In the genomic region with DNA sequence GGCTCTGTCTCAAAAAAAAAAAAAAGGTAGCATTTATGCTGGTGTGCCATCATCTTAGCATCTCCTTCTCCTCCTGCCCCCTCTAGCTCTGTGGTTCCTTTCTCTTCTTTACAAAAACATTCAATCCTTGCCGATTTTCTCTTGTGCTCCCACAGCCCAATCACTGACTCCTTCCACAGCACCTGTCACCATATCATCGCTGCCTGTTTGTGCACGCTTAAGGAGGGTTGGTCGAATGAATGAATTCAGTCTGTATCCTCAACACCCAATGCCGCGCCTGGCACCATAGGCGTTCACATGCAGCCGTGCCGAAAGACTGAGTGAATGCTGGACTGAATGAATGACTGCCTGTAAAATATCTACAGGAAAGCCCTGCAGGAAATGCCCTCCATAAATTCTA, we compare ENCODE assay signal across 8 cellular contexts.
A peak's percentile ranks its signal among the peaks of the same experiment; 100 is the strongest.
DNase-seq lines count a peak whose midpoint lies in the region; ATAC-seq, FAIRE-seq and TF ChIP-seq lines count a peak whose summit lies in the region.

No MANE protein-coding gene starts in this region.

- ATAC-seq in activated naive CD8-positive, alpha-beta T cell treated with anti-CD3 and anti-CD28 coated beads, Interleukin-2, amount 50 U/mL, for 24 hours, result no peak
- no peak for ATAC-seq in stimulated activated naive CD8-positive, alpha-beta T cell treated with anti-CD3 and anti-CD28 coated beads, Interleukin-15, Interleukin-2, amounts not matched to agents 100 U/mL and 50 U/mL, for 24 hours
- no peak for ATAC-seq in GM18511 (IDR thresholded peaks at IDR 0.05; ENCODE audit: unreplicated experiment)
- no peak for ATAC-seq in GM18520 (IDR thresholded peaks at IDR 0.05; ENCODE audit: unreplicated experiment)

- POLR2A ChIA-PET in RWPE1 (lab: Yijun Ruan, JAX; ENCODE audit: low non-redundant PET), result no interaction called here

- CTCF ChIA-PET in RWPE1 (lab: Yijun Ruan, JAX), result no interaction called here

- FAIRE-seq in GM19239 (lab: Jason Lieb, UNC), result no peak

- peak overlapping the region; percentile 79; the same call in 1 of the 2 replicates for H3K27ac ChIP-seq in RWPE1

- peak overlapping the region; percentile 100 for H3K27ac Mint-ChIP-seq in activated T-cell treated with anti-CD3 and anti-CD28 coated beads, Interleukin-2, amount 50 U/mL, for 24 hours
- H3K27ac Mint-ChIP-seq in activated naive CD8-positive, alpha-beta T cell treated with anti-CD3 and anti-CD28 coated beads, Interleukin-2, amount 50 U/mL, for 24 hours, result peak overlapping the region; percentile 100

- peak; percentile 61 for DNase-seq in activated T-cell treated with anti-CD3 and anti-CD28 coated beads, Interleukin-2, amount 50 U/mL, for 24 hours
- no peak for DNase-seq in activated T-cell treated with anti-CD3 and anti-CD28 coated beads for 4 hours
- no peak for DNase-seq in RWPE1 (ENCODE audit: low spot score)
- DNase-seq in activated naive CD8-positive, alpha-beta T cell treated with anti-CD3 and anti-CD28 coated beads, Interleukin-2, amount 50 U/mL, for 24 hours, result peak; percentile 44
- peak; percentile 50 for DNase-seq in stimulated activated naive CD8-positive, alpha-beta T cell treated with anti-CD3 and anti-CD28 coated beads, Interleukin-15, Interleukin-2, amounts not matched to agents 100 U/mL and 50 U/mL, for 24 hours
- DNase-seq in GM19239 (ENCODE audit: insufficient read length, low spot score), result no peak

- TF ChIP-seq CTCF in RWPE1 (conservative IDR thresholded peaks at IDR 0.05; ENCODE audit: low read depth), result no peak

- H3K4me1 Mint-ChIP-seq in activated T-cell treated with anti-CD3 and anti-CD28 coated beads, Interleukin-2, amount 50 U/mL, for 24 hours (ENCODE audit: low read depth), result peaks cover 75% of the 10 kb centered on the region
- H3K4me1 Mint-ChIP-seq in activated naive CD8-positive, alpha-beta T cell treated with anti-CD3 and anti-CD28 coated beads, Interleukin-2, amount 50 U/mL, for 24 hours, result peaks cover 78% of the 10 kb centered on the region

- H3K4me3 Mint-ChIP-seq in activated T-cell treated with anti-CD3 and anti-CD28 coated beads, Interleukin-2, amount 50 U/mL, for 24 hours, result peak overlapping the region; percentile 83
- H3K4me3 Mint-ChIP-seq in activated naive CD8-positive, alpha-beta T cell treated with anti-CD3 and anti-CD28 coated beads, Interleukin-2, amount 50 U/mL, for 24 hours, result peak overlapping the region; percentile 76

- peaks cover 21% of the 10 kb centered on the region for H3K36me3 Mint-ChIP-seq in activated T-cell treated with anti-CD3 and anti-CD28 coated beads, Interleukin-2, amount 50 U/mL, for 24 hours (ENCODE audit: low read depth)
- peaks cover 4% of the 10 kb centered on the region for H3K36me3 Mint-ChIP-seq in activated naive CD8-positive, alpha-beta T cell treated with anti-CD3 and anti-CD28 coated beads, Interleukin-2, amount 50 U/mL, for 24 hours (ENCODE audit: low read depth)

- H3K9me3 Mint-ChIP-seq in activated T-cell treated with anti-CD3 and anti-CD28 coated beads, Interleukin-2, amount 50 U/mL, for 24 hours, result no peaks in the 10 kb centered on the region
- no peaks in the 10 kb centered on the region for H3K9me3 Mint-ChIP-seq in activated naive CD8-positive, alpha-beta T cell treated with anti-CD3 and anti-CD28 coated beads, Interleukin-2, amount 50 U/mL, for 24 hours

- H3K27me3 Mint-ChIP-seq in activated T-cell treated with anti-CD3 and anti-CD28 coated beads, Interleukin-2, amount 50 U/mL, for 24 hours, result no peaks in the 10 kb centered on the region
- no peaks in the 10 kb centered on the region for H3K27me3 Mint-ChIP-seq in activated naive CD8-positive, alpha-beta T cell treated with anti-CD3 and anti-CD28 coated beads, Interleukin-2, amount 50 U/mL, for 24 hours

Comparison
In these comparisons a context has a peak if more than half of its experiments do, and no peak if none do; other contexts are left out.
1. DNase-seq: peak in activated T-cell treated with anti-CD3 and anti-CD28 coated beads, Interleukin-2, amount 50 U/mL, for 24 hours (single experiment), activated naive CD8-positive, alpha-beta T cell treated with anti-CD3 and anti-CD28 coated beads, Interleukin-2, amount 50 U/mL, for 24 hours (single experiment) and stimulated activated naive CD8-positive, alpha-beta T cell treated with anti-CD3 and anti-CD28 coated beads, Interleukin-15, Interleukin-2, amounts not matched to agents 100 U/mL and 50 U/mL, for 24 hours (single experiment); none in activated T-cell treated with anti-CD3 and anti-CD28 coated beads for 4 hours (single experiment), RWPE1 (single experiment) and GM19239 (single experiment).